26 cellular contexts compared by ENCODE assay signal in the genomic region with DNA sequence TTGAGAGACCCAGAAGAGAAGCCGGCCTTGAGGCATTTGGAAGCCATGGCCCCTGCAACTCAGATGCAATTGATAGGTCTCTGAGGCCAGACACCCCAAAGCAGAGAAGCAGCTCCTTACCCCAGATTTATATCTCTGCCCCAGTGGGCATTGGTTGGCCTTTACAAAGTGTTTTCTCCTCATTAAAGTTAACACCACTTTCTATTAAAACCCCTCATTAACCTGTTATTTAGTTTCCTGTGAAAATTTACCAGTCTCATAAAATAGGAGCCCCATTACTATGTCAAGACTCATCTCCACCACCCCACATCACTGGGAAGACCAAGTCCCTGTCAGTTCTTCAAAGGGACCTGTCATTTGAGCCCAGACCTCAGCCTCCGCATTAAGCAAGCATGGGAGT. TPM values are rescaled to one million over a fixed set of nuclear protein-coding genes. Genes with fewer than 3 reads are reported as not detected.
A peak's percentile ranks its signal among the peaks of the same experiment; 100 is the strongest.
DNase-seq lines count a peak whose midpoint lies in the region; ATAC-seq and TF ChIP-seq lines count a peak whose summit lies in the region.
"Had no signal": no experiment of that assay in that cellular context is flagged by ENCODE, and none has a peak within 500 bp of the region (broad histone marks: within the 10 kb centered on the region; RNA-seq: fewer than 3 reads in every experiment).

A gene (minus strand): TSS at position 101 of the 400 bp plus-strand sequence. CDS start 54 bp downstream, at position 47.

- H3K4me3 Mint-ChIP-seq in T-helper 17 cell, result no peak within 1 kb of the TSS
- no peak within 1 kb of the TSS for H3K4me3 Mint-ChIP-seq in endothelial cell (ENCODE audit: unreplicated experiment)
- H3K4me3 Mint-ChIP-seq: B cell; CD14-positive monocyte; CD4-positive, alpha-beta memory T cell; CD4-positive, CD25-positive, alpha-beta regulatory T cell; CD8-positive, alpha-beta memory T cell had no signal

- H3K36me3 Mint-ChIP-seq in T-helper 17 cell (ENCODE audit: low read depth), result no peaks in the 10 kb centered on the region
- no peaks in the 10 kb centered on the region for H3K36me3 Mint-ChIP-seq in endothelial cell (ENCODE audit: low read depth, unreplicated experiment)
- H3K36me3 Mint-ChIP-seq: CD14-positive monocyte; CD4-positive, alpha-beta memory T cell; CD4-positive, CD25-positive, alpha-beta regulatory T cell; CD8-positive, alpha-beta memory T cell had no signal

- peaks cover 14% of the 10 kb centered on the region for H3K27me3 Mint-ChIP-seq in T-helper 17 cell
- H3K27me3 Mint-ChIP-seq in endothelial cell (ENCODE audit: unreplicated experiment), result peaks cover 1% of the 10 kb centered on the region
- H3K27me3 Mint-ChIP-seq: CD4-positive, alpha-beta memory T cell had no signal

- no peak for ATAC-seq in T-helper 17 cell
- ATAC-seq: GM12878 had no signal

- H3K9me3 ChIP-seq in T-helper 17 cell (ENCODE audit: control insufficient read depth, low read length, poor library complexity, severe bottlenecking) (no peaks in the 10 kb centered on the region), neutrophil (no peaks in the 10 kb centered on the region)

- H3K27ac ChIP-seq in neutrophil, result peak within 1 kb of the TSS; percentile 5

- TF ChIP-seq CTCF in neutrophil (IDR thresholded peaks at IDR 0.05), result no peak
- TF ChIP-seq CTCF in endothelial cell (IDR thresholded peaks at IDR 0.05; ENCODE audit: unreplicated experiment), result no peak

- H3K4me1 ChIP-seq in neutrophil (ENCODE audit: control insufficient read depth in 1 of 2, insufficient read depth in 1 of 2, low read depth in 1 of 2, low read length in 1 of 2), result peaks cover 0 to 8% of the 10 kb centered on the region in 2 experiments

- H3K4me1 Mint-ChIP-seq in T-helper 17 cell (peaks cover 5% of the 10 kb centered on the region), endothelial cell (ENCODE audit: unreplicated experiment) (peaks cover 2% of the 10 kb centered on the region)
- H3K4me1 Mint-ChIP-seq: CD4-positive, alpha-beta memory T cell; CD4-positive, CD25-positive, alpha-beta regulatory T cell; CD8-positive, alpha-beta memory T cell had no signal

- no peak within 1 kb of the TSS for H3K4me3 ChIP-seq in neutrophil (ENCODE audit: low read depth in 1 of 2, low read length in 1 of 2)
- H3K4me3 ChIP-seq: GM12878 had no signal

- DNase-seq in T-helper 17 cell, result no peak
- DNase-seq in left kidney (ENCODE audit: low read depth, low spot score), result peak; percentile 77
- no peak for DNase-seq in endothelial cell (ENCODE audit: low spot score)
- no peak for DNase-seq in anterior cingulate cortex (lab: John Stamatoyannopoulos, UW)
- no peak for DNase-seq in SIG-M5 treated with dmso at 0.1 percent for 504 hours (lab: John Stamatoyannopoulos, UW; ENCODE audit: unreplicated experiment)
- no peak for DNase-seq in stimulated activated CD4-positive, alpha-beta T cell treated with anti-CD3 and anti-CD28 coated beads, Interleukin-12 subunit alpha, Interleukin-12 subunit beta, amount 100 ng/mL, for 4 hours
- DNase-seq: 8988T; AML-193; C1 segment of cervical spinal cord; CD4-positive, alpha-beta memory T cell; CD4-positive, CD25-positive, alpha-beta regulatory T cell; CD8-positive, alpha-beta memory T cell; COR-L47; DMS 273 treated with DMSO at 0.1 percent for 48 hours; DMS153; DMS53; DMS79; DND-41; EL; GDM1 had no signal

- H3K27ac Mint-ChIP-seq in T-helper 17 cell (peak within 1 kb of the TSS; percentile 51), endothelial cell (ENCODE audit: unreplicated experiment) (no peak within 1 kb of the TSS)
- H3K27ac Mint-ChIP-seq: B cell had no signal

- no peaks in the 10 kb centered on the region for H3K27me3 ChIP-seq in neutrophil

- no peaks in the 10 kb centered on the region for H3K9me3 Mint-ChIP-seq in endothelial cell (ENCODE audit: unreplicated experiment)
- H3K9me3 Mint-ChIP-seq: CD14-positive monocyte; CD4-positive, alpha-beta memory T cell; CD4-positive, CD25-positive, alpha-beta regulatory T cell; CD8-positive, alpha-beta memory T cell had no signal

- H3K36me3 ChIP-seq in neutrophil, result no peaks in the 10 kb centered on the region

RNA-seq across cellular contexts. Expression of the gene that starts here (rescaled TPM):
- not detected for total RNA-seq in T-helper 17 cell
- total RNA-seq in endothelial cell (ENCODE audit: unreplicated experiment), result not detected
- total RNA-seq: B cell; CD4-positive, alpha-beta memory T cell; CD4-positive, CD25-positive, alpha-beta regulatory T cell; CD8-positive, alpha-beta memory T cell; Daoy; G401; GM12878 had no signal
